Comparison of ENCODE assay signal across 18 cellular contexts in the genomic region with DNA sequence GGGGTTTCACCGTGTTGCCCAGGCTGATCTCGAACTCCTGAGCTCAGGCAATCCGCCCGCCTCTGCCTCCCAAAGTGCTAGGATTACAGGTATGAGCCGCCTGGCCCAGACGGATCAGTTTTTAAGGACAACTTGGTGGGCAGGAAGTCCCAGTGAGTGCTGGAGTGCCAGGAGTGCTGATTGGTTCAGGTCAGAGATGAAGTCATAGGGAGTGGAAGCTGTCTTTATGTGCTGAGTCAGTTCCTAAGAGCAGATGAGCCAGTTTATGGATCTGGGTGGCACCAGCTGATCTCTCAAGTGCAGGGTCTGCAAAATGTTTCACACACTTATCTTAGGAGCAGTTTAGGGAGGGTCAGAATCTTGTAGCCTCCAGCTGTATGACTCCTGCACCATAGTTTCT.
DNase-seq lines count a peak whose midpoint lies in the region; TF ChIP-seq lines count a peak whose summit lies in the region.
"Had no signal": no experiment of that assay in that cellular context is flagged by ENCODE, and none has a peak within 500 bp of the region (broad histone marks: within the 10 kb centered on the region; RNA-seq: fewer than 3 reads in every experiment).

No MANE protein-coding gene starts in this region.

- H3K36me3 Mint-ChIP-seq in type B pancreatic cell: no peaks in the 10 kb centered on the region

- no peaks in the 10 kb centered on the region for H3K27me3 Mint-ChIP-seq in type B pancreatic cell
- H3K27me3 Mint-ChIP-seq: B cell had no signal

- peak overlapping the region; percentile 50 for H3K27ac Mint-ChIP-seq in type B pancreatic cell
- H3K27ac Mint-ChIP-seq: B cell, HFFc6 had no signal

- no peak for TF ChIP-seq POLR2A in erythroblast (IDR thresholded peaks at IDR 0.05; ENCODE audit: low read length)

- CTCF ChIA-PET in HEK293T (lab: Yijun Ruan, JAX): no interaction called here

- peak; percentile 51 for DNase-seq in DMS53 (lab: John Stamatoyannopoulos, UW)
- no peak for DNase-seq in DMS53 treated with DMSO at 0.1 percent for 48 hours (lab: John Stamatoyannopoulos, UW; ENCODE audit: unreplicated experiment)
- peak; percentile 9 for DNase-seq in RKO (ENCODE audit: low spot score)
- DNase-seq in erythroblast (lab: John Stamatoyannopoulos, UW): peak; percentile 58 to 74
- DNase-seq in type B pancreatic cell (ENCODE audit: extremely low spot score, unreplicated experiment): no peak
- DNase-seq in Ammon's horn (ENCODE audit: low spot score): no peak
- DNase-seq in NCI-H187 (lab: John Stamatoyannopoulos, UW): no peak
- no peak for DNase-seq in HEK293T (ENCODE audit: extremely low spot score)
- DNase-seq: GDM1, GM23248, HFFc6, NCI-H1092 treated with DMSO at 0.1 percent for 48 hours, NCI-H146, NCI-H2081 treated with DMSO at 0.1 percent for 48 hours, NCI-H510A, NCI-H82, PC-9 had no signal

- H3K4me1 Mint-ChIP-seq in type B pancreatic cell (ENCODE audit: unreplicated experiment): no peaks in the 10 kb centered on the region
- H3K4me1 Mint-ChIP-seq: B cell had no signal

- no peak overlapping the region for H3K4me3 Mint-ChIP-seq in type B pancreatic cell
- H3K4me3 Mint-ChIP-seq: B cell, HFFc6 had no signal

- no peaks in the 10 kb centered on the region for H3K9me3 Mint-ChIP-seq in type B pancreatic cell

- POLR2A ChIA-PET in HEK293T (lab: Yijun Ruan, JAX): no interaction called here

- TF ChIP-seq CTCF in type B pancreatic cell (conservative IDR thresholded peaks at IDR 0.05): no peak

TF ChIP-seq in HEK293T, 16 proteins besides CTCF, POLR2A, EP300 and RAD21:
- TF ChIP-seq BHLHE40 (IDR thresholded peaks at IDR 0.05; ENCODE audit: borderline replicate concordance) (no peak), TARDBP (IDR thresholded peaks at IDR 0.05) (no peak), NFRKB (IDR thresholded peaks at IDR 0.05) (no peak), ARNT (IDR thresholded peaks at IDR 0.05) (no peak), SP1 (IDR thresholded peaks at IDR 0.05) (no peak), FOXM1 (IDR thresholded peaks at IDR 0.05; ENCODE audit: borderline replicate concordance) (no peak), CTBP1 (IDR thresholded peaks at IDR 0.05; ENCODE audit: borderline replicate concordance) (no peak)

Comparison
In these comparisons a context has a peak if more than half of its experiments do, and no peak if none do; other contexts are left out.
1. DNase-seq: peak in DMS53 (single experiment), RKO (single experiment) and erythroblast (2 of 2); none in DMS53 treated with DMSO at 0.1 percent for 48 hours (single experiment), type B pancreatic cell (single experiment), Ammon's horn (single experiment), NCI-H187 (0 of 2) and HEK293T (single experiment).